Comparison of ENCODE assay signal across 8 cellular contexts in genomic region chr6:111087106-111087835, GRCh38. TPM values are rescaled to one million over a fixed set of nuclear protein-coding genes. Genes with fewer than 3 reads are reported as not detected.
A peak's percentile ranks its signal among the peaks of the same experiment; 100 is the strongest.
DNase-seq lines count a peak whose midpoint lies in the region; ATAC-seq, FAIRE-seq and TF ChIP-seq lines count a peak whose summit lies in the region.

Gene SLC16A10 (plus strand): TSS chr6:111087503. CDS start chr6:111087753, 250 bp downstream.

- no peaks in the 10 kb centered on the region for H3K79me2 ChIP-seq in smooth muscle cell (ENCODE audit: low read depth)

- in situ Hi-C loops in astrocyte of the cerebellum (cut with HindIII; ENCODE audit: low sequenced_read_pairs), result no loop called here

- peak; percentile 87; the same call in 1 of the 2 replicates for TF ChIP-seq POLR2A in GM12892 (IDR thresholded peaks at IDR 0.05; ENCODE audit: low read depth, low read length)

- H3K4me2 ChIP-seq in smooth muscle cell, result peak within 1 kb of the TSS; percentile 87

- TF ChIP-seq CTCF in astrocyte of the cerebellum (IDR thresholded peaks at IDR 0.05; ENCODE audit: low read depth, low read length, missing control alignments), result no peak
- TF ChIP-seq CTCF in smooth muscle cell (IDR thresholded peaks at IDR 0.05; ENCODE audit: borderline replicate concordance, insufficient read depth, poor library complexity, severe bottlenecking), result no peak

- peak; percentile 90 for ATAC-seq in HG02642 (IDR thresholded peaks at IDR 0.05; ENCODE audit: poor library complexity, unreplicated experiment)

- H3K36me3 ChIP-seq in smooth muscle cell (ENCODE audit: low read depth), result no peaks in the 10 kb centered on the region

- H3K4me3 ChIP-seq in astrocyte of the cerebellum (ENCODE audit: low read depth, low read length) (peak within 1 kb of the TSS; percentile 48), iPS-18c (ENCODE audit: insufficient read depth, low read depth, low read length) (peak within 1 kb of the TSS; percentile 80), smooth muscle cell (peak within 1 kb of the TSS; percentile 59)

- H3K9ac ChIP-seq in smooth muscle cell (ENCODE audit: low read depth), result no peak within 1 kb of the TSS

- peaks cover 66% of the 10 kb centered on the region for H3K27me3 ChIP-seq in smooth muscle cell (ENCODE audit: low read depth)

- H4K20me1 ChIP-seq in smooth muscle cell (ENCODE audit: low read depth), result no peaks in the 10 kb centered on the region

- peak within 1 kb of the TSS; percentile 85 for H2AFZ ChIP-seq in smooth muscle cell (ENCODE audit: low read depth)

- no peaks in the 10 kb centered on the region for H3F3A ChIP-seq in smooth muscle cell (ENCODE audit: low read depth)

- no peaks in the 10 kb centered on the region for H3K9me3 ChIP-seq in iPS-18c (ENCODE audit: control insufficient read depth, insufficient read depth, low read length)
- H3K9me3 ChIP-seq in smooth muscle cell (replicated peaks; ENCODE audit: low read depth), result no peaks in the 10 kb centered on the region

- peak; percentile 93 for FAIRE-seq in GM12892 (lab: Jason Lieb, UNC)

- under 1% methylated on average over 70 of the region's 86 CpGs for WGBS in smooth muscle cell (ENCODE audit: low lambda C conversion rate)

- DNase-seq in GM12892 (ENCODE audit: insufficient read length) (peak; percentile 77), NCI-H1105 (lab: John Stamatoyannopoulos, UW) (peak; percentile 91), T-helper 9 cell (peak; percentile 58), astrocyte of the cerebellum (ENCODE audit: low read depth) (no peak), smooth muscle cell (lab: John Stamatoyannopoulos, UW; ENCODE audit: unreplicated experiment) (peak; percentile 10), dedifferentiated amniotic fluid mesenchymal stem cell (ENCODE audit: extremely low spot score) (no peak)

- no peak within 1 kb of the TSS for H3K27ac ChIP-seq in smooth muscle cell (ENCODE audit: low read depth)

- peaks cover 2% of the 10 kb centered on the region for H3K4me1 ChIP-seq in smooth muscle cell (ENCODE audit: low read depth)

RNA-seq across cellular contexts. Expression of gene SLC16A10, which starts in this region (rescaled TPM):
- 3.4 TPM for polyA plus RNA-seq in GM12892 (2012; ENCODE audit: missing spikeins)
- total RNA-seq in smooth muscle cell, result 0.54 and 1.4 TPM in 2 replicates
- polyA plus RNA-seq in smooth muscle cell, result 0.87 TPM in 1 of 2 replicates, not detected in the other

Comparison
In these comparisons a context has a peak if more than half of its experiments do, and no peak if none do; other contexts are left out.
1. DNase-seq: peak in GM12892 (single experiment), NCI-H1105 (single experiment), T-helper 9 cell (single experiment) and smooth muscle cell (single experiment); none in astrocyte of the cerebellum (single experiment) and dedifferentiated amniotic fluid mesenchymal stem cell (single experiment).
2. Peak in every context shown above with its lines, with median percentiles within 50 percentile points of each other: H3K4me3 ChIP-seq.